Comparison of ENCODE assay signal across 8 cellular contexts in genomic region chr3:72487078-72487765, GRCh38. TPM values are rescaled to one million over a fixed set of nuclear protein-coding genes. Genes with fewer than 3 reads are reported as not detected.
DNase-seq lines count a peak whose midpoint lies in the region; ATAC-seq, FAIRE-seq and TF ChIP-seq lines count a peak whose summit lies in the region.

No MANE protein-coding gene starts in this region.

- H3K4me2 ChIP-seq in GM12878 (ENCODE audit: control insufficient read depth, insufficient read depth) (peak overlapping the region; percentile 38; the same call in 1 of the 2 replicates), mesenchymal stem cell (ENCODE audit: low read length, poor library complexity, severe bottlenecking) (peak overlapping the region; percentile 13)

- H2BK120ac ChIP-seq in mesenchymal stem cell (ENCODE audit: low read depth, low read length): peak overlapping the region; percentile 91

- no peak for TF ChIP-seq RAD21 in GM12878 (IDR thresholded peaks at IDR 0.05; ENCODE audit: insufficient read depth, low read depth, low read length)

- in situ Hi-C loops in GM12878 (cut with MboI): no loop called here

- H3K4me3 ChIP-seq in GM12878: no peak overlapping the region
- peak overlapping the region in 1 of 2 experiments; percentile 16 for H3K4me3 ChIP-seq in mesenchymal stem cell (ENCODE audit: insufficient read depth in 1 of 2, low read depth in 1 of 2, low read length in 2 of 2)

- H3K27ac ChIP-seq in GM12878 (ENCODE audit: control insufficient read depth, insufficient read depth) (0 out of 2 replicates have a peak overlapping the region, but pooled peaks have one; percentile 4), mesenchymal stem cell (ENCODE audit: low read length, poor library complexity, severe bottlenecking) (peak overlapping the region; percentile 66)

- TF ChIP-seq POLR2A in GM12878 (IDR thresholded peaks at IDR 0.05; ENCODE audit: low read depth, low read length): no peak

- no peak for TF ChIP-seq EP300 in GM12878 (IDR thresholded peaks at IDR 0.05; ENCODE audit: borderline replicate concordance in 1 of 2, control insufficient read depth in 1 of 2, low read depth in 2 of 2, low read length in 2 of 2)

- H4K91ac ChIP-seq in mesenchymal stem cell (ENCODE audit: low read length): peak overlapping the region; percentile 99

- ATAC-seq in GM12878 (peak; percentile 76), GM18517 (IDR thresholded peaks at IDR 0.05; ENCODE audit: unreplicated experiment) (no peak)

- H2BK12ac ChIP-seq in mesenchymal stem cell (ENCODE audit: low read length in 2 of 2): peak overlapping the region; percentile 95 to 100

- POLR2A ChIA-PET in GM12878 (lab: Charles Lee): no interaction called here

- no peak overlapping the region for H2BK5ac ChIP-seq in mesenchymal stem cell (ENCODE audit: low read depth, low read length, poor library complexity, severe bottlenecking)

- no peaks in the 10 kb centered on the region for H3K79me2 ChIP-seq in GM12878 (ENCODE audit: control insufficient read depth, insufficient read depth, low read length)

- CTCF ChIA-PET in GM12878 (lab: Yijun Ruan, JAX): interaction anchor here (1.2 to 1.9 kb wide), 2 partner anchors 179 to 295 kb away, joined by 3 to 5 read pairs; no protein-coding TSS in a partner anchor

- H2AFZ ChIP-seq in GM12878 (ENCODE audit: control insufficient read depth, low read depth, low read length) (no peak overlapping the region; the same call in 1 of the 2 replicates), mesenchymal stem cell (ENCODE audit: low read depth, low read length) (peak overlapping the region; percentile 37)

- RAD21 ChIA-PET in GM12878 (lab: Charles Lee; ENCODE audit: unreplicated experiment): interaction anchor here (0.7 to 2.8 kb wide), 4 partner anchors 9 to 316 kb away, joined by 3 to 13 read pairs (median 3); no protein-coding TSS in a partner anchor

- BruUV-seq in GM12878 (replicated peaks; lab: Mats Ljungman, UMichigan): no TSS peak

- no peaks in the 10 kb centered on the region for H4K20me1 ChIP-seq in GM12878 (ENCODE audit: control insufficient read depth, insufficient read depth)

- SMC1A ChIA-PET in GM12878 (lab: Charles Lee; ENCODE audit: uncharacterized antibody, unreplicated experiment): interaction anchor here (0.6 to 1.2 kb wide), 3 partner anchors 9 to 12 kb away, joined by 3 to 5 read pairs (median 3); no protein-coding TSS in a partner anchor

- H3K23ac ChIP-seq in mesenchymal stem cell (ENCODE audit: low read length in 2 of 2): no peak overlapping the region

- no peaks in the 10 kb centered on the region for H3K36me3 ChIP-seq in GM12878 (ENCODE audit: control insufficient read depth in 2 of 2, insufficient read depth in 2 of 2, low read length in 1 of 2)
- H3K36me3 ChIP-seq in mesenchymal stem cell (ENCODE audit: control insufficient read depth in 1 of 2, insufficient read depth in 2 of 2, low read depth in 1 of 2, low read length in 2 of 2): no peaks in the 10 kb centered on the region

- H3K14ac ChIP-seq in mesenchymal stem cell (ENCODE audit: low read length in 2 of 2): peak overlapping the region in 1 of 2 experiments; percentile 99

- peak overlapping the region; percentile 96 for H4K8ac ChIP-seq in mesenchymal stem cell (ENCODE audit: low read length)

- peak overlapping the region; percentile 96 to 100 for H3K18ac ChIP-seq in mesenchymal stem cell (ENCODE audit: low read depth in 1 of 2, low read length in 2 of 2)

- DNase-seq in CD1c-positive myeloid dendritic cell (ENCODE audit: extremely low spot score): peak; percentile 93
- peak in 50 of 76 experiments; percentile 6 to 77 (median 46) for DNase-seq in HUDEP-2 (lab: John Stamatoyannopoulos, UW; ENCODE audit: unreplicated experiment in 76 of 76)
- no peak for DNase-seq in GM12878 (ENCODE audit: low read depth, low spot score)
- peak; percentile 93 for DNase-seq in mesenchymal stem cell
- DNase-seq in stromal cell of bone marrow (ENCODE audit: low read depth): peak; percentile 54
- DNase-seq in NCI-H2081 (lab: John Stamatoyannopoulos, UW): no peak
- no peak for DNase-seq in SKM-1 treated with dmso at 0.1 percent for 144 hours (lab: John Stamatoyannopoulos, UW; ENCODE audit: unreplicated experiment)

- no peak for TF ChIP-seq CTCF in GM12878 (IDR thresholded peaks at IDR 0.05 in 2 of 3, conservative IDR thresholded peaks at IDR 0.05 in 1 of 3; ENCODE audit: control insufficient read depth in 2 of 3, extremely low read depth in 1 of 3, insufficient read depth in 1 of 3, low read depth in 3 of 3, low read length in 3 of 3)

- peak overlapping the region; percentile 20 to 99 for H3K4ac ChIP-seq in mesenchymal stem cell (ENCODE audit: low read depth in 1 of 2, low read length in 2 of 2)

- H3K79me1 ChIP-seq in mesenchymal stem cell (replicated peaks; ENCODE audit: low read length, poor library complexity, severe bottlenecking): no peaks in the 10 kb centered on the region

- H3K9ac ChIP-seq in GM12878 (ENCODE audit: control insufficient read depth, insufficient read depth, low read length) (peak overlapping the region; percentile 8; the same call in 1 of the 2 replicates), mesenchymal stem cell (ENCODE audit: low read length) (peak overlapping the region; percentile 7)

- H3K4me1 ChIP-seq in GM12878 (ENCODE audit: control insufficient read depth, insufficient read depth, low read length) (peaks cover 27% of the 10 kb centered on the region), mesenchymal stem cell (ENCODE audit: control insufficient read depth, insufficient read depth, low read depth, low read length) (peaks cover 23% of the 10 kb centered on the region)

- H3K9me3 ChIP-seq in GM12878 (replicated peaks; ENCODE audit: control insufficient read depth, insufficient read depth, low read length) (peaks cover 2% of the 10 kb centered on the region; the same call in 2 of the 3 replicates), mesenchymal stem cell (ENCODE audit: control insufficient read depth, low read length) (no peaks in the 10 kb centered on the region)

- H2BK15ac ChIP-seq in mesenchymal stem cell (ENCODE audit: low read depth, poor library complexity, severe bottlenecking): peak overlapping the region; percentile 82

- WGBS in GM12878 (ENCODE audit: insufficient coverage, insufficient replicate concordance, low lambda C conversion rate, missing lambda C conversion rate): 0% methylated on average over 11 of the region's 11 CpGs
- 12% methylated on average over 9 of the region's 11 CpGs for WGBS in mesenchymal stem cell

- no peak for FAIRE-seq in GM12878 (lab: Jason Lieb, UNC)

- intact Hi-C loops in GM12878 (cut with micrococcal nuclease; ENCODE audit: unreplicated experiment): no loop called here

- no peaks in the 10 kb centered on the region for H3K27me3 ChIP-seq in GM12878 (replicated peaks in 1 of 2; ENCODE audit: control insufficient read depth in 2 of 2, insufficient read depth in 2 of 2, low read length in 1 of 2)
- peaks cover 0 to 11% of the 10 kb centered on the region in 2 experiments for H3K27me3 ChIP-seq in mesenchymal stem cell (ENCODE audit: control insufficient read depth in 1 of 2, insufficient read depth in 1 of 2, low read length in 2 of 2)

- peak overlapping the region; percentile 85 for H2AK5ac ChIP-seq in mesenchymal stem cell (ENCODE audit: low read length, severe bottlenecking)

TF ChIP-seq in GM12878, 131 proteins besides CTCF, POLR2A, EP300 and RAD21 (continues in another document):
- TF ChIP-seq BCL3 (IDR thresholded peaks at IDR 0.05; ENCODE audit: borderline replicate concordance, insufficient read depth, low read depth, low read length, poor library complexity, severe bottlenecking): no peak
- TF ChIP-seq BHLHE40 (IDR thresholded peaks at IDR 0.05; ENCODE audit: borderline replicate concordance in 1 of 2, low read depth in 2 of 2, low read length in 1 of 2): peak; percentile 69 to 82; a peak in 3 of 4 replicates
- TF ChIP-seq PAX5 (IDR thresholded peaks at IDR 0.05; ENCODE audit: borderline replicate concordance, low read depth, low read length): 0 out of 2 replicates have a peak, but pooled peaks have one; percentile 37
- TF ChIP-seq HDAC2 (IDR thresholded peaks at IDR 0.05): no peak
- peak; percentile 48; the same call in 1 of the 2 replicates for TF ChIP-seq BCL11A (IDR thresholded peaks at IDR 0.05; ENCODE audit: low read depth, low read length)
- peak; percentile 71 for TF ChIP-seq RUNX3 (IDR thresholded peaks at IDR 0.05; ENCODE audit: low read length)
- no peak for TF ChIP-seq GABPA (IDR thresholded peaks at IDR 0.05; ENCODE audit: low read depth)
- TF ChIP-seq TAF1 (IDR thresholded peaks at IDR 0.05; ENCODE audit: borderline replicate concordance, low read depth, low read length): no peak
- TF ChIP-seq NRF1 (conservative IDR thresholded peaks at IDR 0.05; ENCODE audit: low read depth, low read length): no peak

RNA-seq across cellular contexts. Expression of gene RYBP, which starts 40.8 kb away (rescaled TPM):
- total RNA-seq in GM12878 (2013; cell fraction: nucleolus; rRNA removed): 19.3 and 19.4 TPM in 2 replicates
- total RNA-seq in GM12878 (2014; rRNA removed): 3.7 and 4.1 TPM in 2 replicates
- total RNA-seq in GM12878 (2014; rRNA removed; fragmentation: Illumina TruSeq; extraction: Trizol): 6.6 and 6.8 TPM in 2 replicates
- total RNA-seq in GM12878 (2021): 6.3 and 6.9 TPM in 2 replicates
- 4.0 TPM for polyA plus RNA-seq in GM12878 (2011; ENCODE audit: low read depth)
- 14.4 and 18.1 TPM in 2 replicates for polyA plus RNA-seq in GM12878 (2011; rRNA removed)
- polyA plus RNA-seq in GM12878 (2011; cell fraction: cytosol; rRNA removed): 4.8 and 6.7 TPM in 2 replicates
- polyA plus RNA-seq in GM12878 (2011; cell fraction: nucleus; rRNA removed): 7.5 TPM in 2 replicates
- 6.3 and 9.8 TPM in 2 replicates for polyA plus RNA-seq in GM12878 (2012)
- 8.8 and 9.3 TPM in 2 replicates for polyA plus RNA-seq in GM12878 (2014; fragmentation: Illumina TruSeq; extraction: Trizol)
- 1 to 10 TPM; 2.4 to 3.3 TPM for polyA plus RNA-seq in GM12878 (2014; fragmentation: Nextera tagmentation; extraction: Ambion mirVana)
- polyA plus RNA-seq in GM12878 (2014; rRNA removed): 3.8 and 4.4 TPM in 2 replicates
- 1 to 10 TPM; 1.2 to 1.3 TPM for polyA plus RNA-seq in GM12878 (2016; fragmentation: Nextera tagmentation; extraction: Ambion mirVana)
- 8.2 and 11.0 TPM in 2 replicates for polyA minus RNA-seq in GM12878 (2011; rRNA and poly(A)+ RNA removed)
- 4.9 and 5.8 TPM in 2 replicates for polyA minus RNA-seq in GM12878 (2011; cell fraction: cytosol; rRNA and poly(A)+ RNA removed)
- polyA minus RNA-seq in GM12878 (2011; cell fraction: nucleus; rRNA and poly(A)+ RNA removed): 7.7 and 9.3 TPM in 2 replicates
- polyA plus RNA-seq in mesenchymal stem cell (2013, experiment 1 of 2): 15.9 TPM
- 16.1 TPM for polyA plus RNA-seq in mesenchymal stem cell (2013, experiment 2 of 2)

Comparison
In these comparisons a context has a peak if more than half of its experiments do, and no peak if none do; other contexts are left out.
1. DNase-seq: peak in CD1c-positive myeloid dendritic cell (single experiment), HUDEP-2 (50 of 76), mesenchymal stem cell (single experiment) and stromal cell of bone marrow (single experiment); none in GM12878 (single experiment), NCI-H2081 (0 of 2) and SKM-1 treated with dmso at 0.1 percent for 144 hours (single experiment).